Comparison of ENCODE assay signal across 1 cellular context in genomic region chr1:1724035-1724864, GRCh38.
TF ChIP-seq lines count a peak whose summit lies in the region.

Gene CDK11A, minus strand, starts transcription at chr1:1724357. Its CDS starts 1,539 bp downstream, at chr1:1722818.

TF ChIP-seq in K562, 482 proteins besides CTCF, POLR2A, EP300 and RAD21 (continued from another document):
- peak; percentile 84 for TF ChIP-seq MGA (IDR thresholded peaks at IDR 0.05)
- peak; percentile 95 for TF ChIP-seq ETV1 (tag; conservative IDR thresholded peaks at IDR 0.05; ENCODE audit: low read depth)
- TF ChIP-seq HCFC1 (IDR thresholded peaks at IDR 0.05; ENCODE audit: low read depth, low read length) = peak; percentile 88
- TF ChIP-seq SMAD4 (CRISPR knock-in tag; conservative IDR thresholded peaks at IDR 0.05) = peak; percentile 87
- 0 out of 4 replicates have a peak, but pooled peaks of 1 of the 2 experiments have one; percentile 19 for TF ChIP-seq FOXA3 (CRISPR knock-in tag; conservative IDR thresholded peaks at IDR 0.05 in 1 of 2, IDR thresholded peaks at IDR 0.05 in 1 of 2)
- TF ChIP-seq DNMT1 (IDR thresholded peaks at IDR 0.05) = peak; percentile 88; the same call in 1 of the 2 replicates
- peak; percentile 47; the same call in 1 of the 2 replicates for TF ChIP-seq SMAD3 (CRISPR knock-in tag; conservative IDR thresholded peaks at IDR 0.05)
- peak; percentile 97 for TF ChIP-seq CXXC5 (CRISPR knock-in tag; IDR thresholded peaks at IDR 0.05)
- peak; percentile 49; the same call in 1 of the 2 replicates for TF ChIP-seq FOXJ2 (tag; IDR thresholded peaks at IDR 0.05)
- peak; percentile 78 to 79 for TF ChIP-seq MAZ (CRISPR knock-in tag; conservative IDR thresholded peaks at IDR 0.05 in 1 of 2, IDR thresholded peaks at IDR 0.05 in 1 of 2)
- peak; percentile 79 for TF ChIP-seq CTBP1 (IDR thresholded peaks at IDR 0.05; ENCODE audit: borderline replicate concordance)
- TF ChIP-seq ELF2 (CRISPR knock-in tag; IDR thresholded peaks at IDR 0.05) = peak; percentile 98
- peak; percentile 86 for TF ChIP-seq SUPT5H (IDR thresholded peaks at IDR 0.05)
- TF ChIP-seq ESRRA (IDR thresholded peaks at IDR 0.05; ENCODE audit: borderline replicate concordance, low read depth) = peak; percentile 86
- TF ChIP-seq TFAP4 (CRISPR knock-in tag; IDR thresholded peaks at IDR 0.05; ENCODE audit: borderline replicate concordance) = peak; percentile 64; the same call in 1 of the 2 replicates
